ENCODE assay signal across 1 cellular context in genomic region chr1:11841245-11842153, GRCh38.
TF ChIP-seq lines count a peak whose summit lies in the region.

No MANE protein-coding gene starts in this region.

TF ChIP-seq in HepG2, 621 proteins besides CTCF, POLR2A, EP300 and RAD21 (continued from another document):
- TF ChIP-seq PRDM15 (CRISPR knock-in tag; IDR thresholded peaks at IDR 0.05): no peak
- TF ChIP-seq PAX8 (CRISPR knock-in tag; IDR thresholded peaks at IDR 0.05; ENCODE audit: borderline replicate concordance): no peak
- 0 out of 2 replicates have a peak, but pooled peaks have one; percentile 14 for TF ChIP-seq NCOA1 (CRISPR knock-in tag; IDR thresholded peaks at IDR 0.05)
- TF ChIP-seq MXD3 (CRISPR knock-in tag; IDR thresholded peaks at IDR 0.05): no peak
- TF ChIP-seq ZHX1 (CRISPR knock-in tag; IDR thresholded peaks at IDR 0.05; ENCODE audit: low read depth): 0 out of 2 replicates have a peak, but pooled peaks have one; percentile 56
- TF ChIP-seq SNAPC4 (CRISPR knock-in tag; IDR thresholded peaks at IDR 0.05): 0 out of 2 replicates have a peak, but pooled peaks have one; percentile 5
- peak; percentile 5; the same call in 1 of the 2 replicates for TF ChIP-seq ZSCAN22 (CRISPR knock-in tag; IDR thresholded peaks at IDR 0.05)
- no peak for TF ChIP-seq FOXC1 (CRISPR knock-in tag; IDR thresholded peaks at IDR 0.05; ENCODE audit: borderline replicate concordance)
- TF ChIP-seq ZNF12 (CRISPR knock-in tag; IDR thresholded peaks at IDR 0.05): no peak
- TF ChIP-seq RORA (CRISPR knock-in tag; IDR thresholded peaks at IDR 0.05): no peak
- TF ChIP-seq ARID2 (CRISPR knock-in tag; IDR thresholded peaks at IDR 0.05; ENCODE audit: borderline replicate concordance): 0 out of 2 replicates have a peak, but pooled peaks have one; percentile 45
- no peak for TF ChIP-seq NR3C1 (CRISPR knock-in tag; IDR thresholded peaks at IDR 0.05)
- TF ChIP-seq ZNF644 (CRISPR knock-in tag; IDR thresholded peaks at IDR 0.05; ENCODE audit: low read depth): no peak
